Comparison of ENCODE assay signal across 12 cellular contexts in the genomic region with DNA sequence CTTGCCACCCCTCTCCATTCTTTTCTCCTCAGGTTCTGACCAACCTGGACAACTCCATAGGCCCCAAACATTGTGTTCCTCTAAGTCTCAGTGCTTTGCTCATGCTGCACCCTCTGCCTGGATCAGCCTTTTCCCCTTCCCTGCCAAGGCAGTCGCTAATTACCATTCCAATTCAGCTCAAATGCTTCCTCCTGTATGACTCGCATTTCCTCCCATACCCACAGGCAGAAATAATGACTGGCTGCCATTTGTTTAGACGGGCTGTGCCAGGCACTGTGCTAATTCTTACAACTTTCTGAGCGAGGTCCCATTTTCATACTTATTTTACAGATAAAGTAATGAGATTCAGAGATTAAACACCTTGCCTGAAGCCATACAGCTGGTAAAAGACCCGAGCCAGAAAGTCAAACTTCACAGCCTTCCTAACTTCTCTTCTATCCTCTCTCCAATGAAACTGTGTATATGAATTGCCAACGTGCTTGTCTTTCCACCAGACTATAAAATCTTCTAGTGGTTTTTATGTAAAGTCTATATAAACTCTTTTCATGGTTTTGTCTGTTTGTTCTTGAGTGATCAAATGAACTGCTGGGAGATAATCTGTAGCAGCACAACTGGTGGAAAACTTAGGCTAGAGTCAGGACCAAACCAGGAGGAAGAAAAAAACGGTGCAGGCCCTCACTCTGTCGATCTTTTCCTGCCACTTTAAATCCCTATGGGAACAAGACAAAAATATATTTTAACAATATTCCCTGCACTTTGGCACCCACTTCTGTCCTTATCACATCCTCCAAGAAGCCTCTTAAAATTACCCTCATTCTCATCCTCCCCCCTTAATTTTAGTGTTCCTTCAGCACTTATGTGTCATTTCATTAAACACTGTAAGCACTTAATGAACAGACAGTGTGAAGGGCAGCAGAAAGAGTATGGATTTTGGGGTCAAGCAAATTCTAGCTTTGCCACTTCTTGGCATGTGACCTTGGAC. TPM values are rescaled to one million over a fixed set of nuclear protein-coding genes. Genes with fewer than 3 reads are reported as not detected.
A peak's percentile ranks its signal among the peaks of the same experiment; 100 is the strongest.
DNase-seq lines count a peak whose midpoint lies in the region; ATAC-seq and TF ChIP-seq lines count a peak whose summit lies in the region.
"Had no signal": no experiment of that assay in that cellular context is flagged by ENCODE, and none has a peak within 500 bp of the region (broad histone marks: within the 10 kb centered on the region; RNA-seq: fewer than 3 reads in every experiment).

No MANE protein-coding gene starts in this region.

- H3K36me3 ChIP-seq in NT2/D1 (ENCODE audit: insufficient read depth, insufficient read length, low read length), result peaks cover 54% of the 10 kb centered on the region

- peaks cover 2% of the 10 kb centered on the region for H3K27me3 Mint-ChIP-seq in HFFc6 (ENCODE audit: insufficient read depth)

- H3K9me3 ChIP-seq in NT2/D1 (ENCODE audit: insufficient read depth, low read length), result no peaks in the 10 kb centered on the region; the same call in 1 of the 2 replicates

- H3K4me3 Mint-ChIP-seq in HFFc6, result no peak overlapping the region
- H3K4me3 Mint-ChIP-seq: CD4-positive, CD25-positive, alpha-beta regulatory T cell had no signal

- no peaks in the 10 kb centered on the region for H3K9me3 Mint-ChIP-seq in HFFc6
- H3K9me3 Mint-ChIP-seq: CD4-positive, CD25-positive, alpha-beta regulatory T cell had no signal

- H3K4me3 ChIP-seq in NT2/D1 (ENCODE audit: insufficient read length, low read depth), result no peak overlapping the region
- H3K4me3 ChIP-seq: lung had no signal

- TF ChIP-seq CTCF in HFFc6 (IDR thresholded peaks at IDR 0.05), result no peak

- no peak overlapping the region for H3K9ac ChIP-seq in NT2/D1 (ENCODE audit: insufficient read length, low read depth)

- H3K4me1 Mint-ChIP-seq in HFFc6 (ENCODE audit: low read depth), result peaks cover 67% of the 10 kb centered on the region
- H3K4me1 Mint-ChIP-seq: CD4-positive, CD25-positive, alpha-beta regulatory T cell had no signal

- peaks cover 58% of the 10 kb centered on the region for H3K36me3 Mint-ChIP-seq in HFFc6 (ENCODE audit: low read depth)
- H3K36me3 Mint-ChIP-seq: CD4-positive, CD25-positive, alpha-beta regulatory T cell had no signal

- peaks cover 11% of the 10 kb centered on the region for H3K4me1 ChIP-seq in NT2/D1 (ENCODE audit: insufficient read depth, insufficient read length)

- no peaks in the 10 kb centered on the region for H3K27me3 ChIP-seq in NT2/D1 (ENCODE audit: insufficient read depth, insufficient read length)

- peak; percentile 67 for DNase-seq in AG08395 (ENCODE audit: low spot score)
- DNase-seq in HFFc6, result peak; percentile 28
- peak; percentile 30 for DNase-seq in NT2/D1 (ENCODE audit: low read depth, low spot score)
- DNase-seq in fibroblast of gingiva (ENCODE audit: low read depth), result peak; percentile 13
- no peak for DNase-seq in NCI-H1048 (lab: John Stamatoyannopoulos, UW)
- no peak for DNase-seq in NCI-H1436 treated with DMSO at 0.1 percent for 48 hours (lab: John Stamatoyannopoulos, UW)
- DNase-seq in inferior parietal cortex (ENCODE audit: extremely low spot score), result no peak
- DNase-seq: activated effector memory CD4-positive, alpha-beta T cell treated with Interleukin-2 at 50 U/mL for 16 hours; CD4-positive, CD25-positive, alpha-beta regulatory T cell; NCI-H1694 had no signal

- peak overlapping the region; percentile 71 for H3K27ac Mint-ChIP-seq in HFFc6
- H3K27ac Mint-ChIP-seq: CD4-positive, CD25-positive, alpha-beta regulatory T cell had no signal

- no peak for ATAC-seq in HG03571 (IDR thresholded peaks at IDR 0.05; ENCODE audit: unreplicated experiment)

RNA-seq across cellular contexts. Expression of gene RAB3B, which starts 33.7 kb away (rescaled TPM):
- 100 to 1,000 TPM; 138 to 174 (median 157) TPM for total RNA-seq in HFFc6 (2021; fragmentation: NEBNext Ultra II Directional; extraction: Animal tissue kit (Norgen Biotek cat#: 25700))
- total RNA-seq: CD4-positive, CD25-positive, alpha-beta regulatory T cell had no signal

Comparison
In these comparisons a context has a peak if more than half of its experiments do, and no peak if none do; other contexts are left out.
1. DNase-seq: peak in AG08395 (single experiment), HFFc6 (single experiment), NT2/D1 (single experiment) and fibroblast of gingiva (single experiment); none in NCI-H1048 (single experiment), NCI-H1436 treated with DMSO at 0.1 percent for 48 hours (single experiment) and inferior parietal cortex (single experiment).